ENCODE assay signal across 33 cellular contexts in genomic region chr4:15930314-15930713, GRCh38. TPM values are rescaled to one million over a fixed set of nuclear protein-coding genes. Genes with fewer than 3 reads are reported as not detected.
DNase-seq lines count a peak whose midpoint lies in the region; ATAC-seq, FAIRE-seq and TF ChIP-seq lines count a peak whose summit lies in the region.
"Had no signal": no experiment of that assay in that cellular context is flagged by ENCODE, and none has a peak within 500 bp of the region (broad histone marks: within the 10 kb centered on the region; RNA-seq: fewer than 3 reads in every experiment).

No MANE protein-coding gene starts in this region.

- H3K9me3 Mint-ChIP-seq in activated naive CD4-positive, alpha-beta T cell treated with anti-CD3 and anti-CD28 coated beads for 36 hours: no peaks in the 10 kb centered on the region
- H3K9me3 Mint-ChIP-seq in activated naive CD4-positive, alpha-beta T cell treated with anti-CD3 and anti-CD28 coated beads, Interleukin-2, amount 10 ng/mL, durations not matched to agents 7 days and 5 days: no peaks in the 10 kb centered on the region
- H3K9me3 Mint-ChIP-seq in stimulated activated naive B cell treated with anti-CD40 and anti-IgM and Interleukin-4, amounts not matched to agents 10 μg/mL and 1 μg/mL and 100 μg/mL, for 72 hours: no peaks in the 10 kb centered on the region
- H3K9me3 Mint-ChIP-seq: natural killer cell had no signal

- 7% methylated on average over 7 of the region's 7 CpGs for WGBS in GM12878 (ENCODE audit: insufficient coverage, insufficient replicate concordance, low lambda C conversion rate, missing lambda C conversion rate)

- no peak overlapping the region for H3K4me3 ChIP-seq in GM12878
- H3K4me3 ChIP-seq: A549, esophagus squamous epithelium had no signal

- no peak for TF ChIP-seq CTCF in GM12878 (IDR thresholded peaks at IDR 0.05 in 2 of 3, conservative IDR thresholded peaks at IDR 0.05 in 1 of 3; ENCODE audit: control insufficient read depth in 2 of 3, extremely low read depth in 1 of 3, insufficient read depth in 1 of 3, low read depth in 3 of 3, low read length in 3 of 3)

- H3K36me3 Mint-ChIP-seq in activated naive CD4-positive, alpha-beta T cell treated with anti-CD3 and anti-CD28 coated beads for 36 hours (ENCODE audit: low read depth): no peaks in the 10 kb centered on the region
- no peaks in the 10 kb centered on the region for H3K36me3 Mint-ChIP-seq in activated naive CD4-positive, alpha-beta T cell treated with anti-CD3 and anti-CD28 coated beads, Interleukin-2, amount 10 ng/mL, durations not matched to agents 7 days and 5 days
- peaks cover 0 to 2% of the 10 kb centered on the region in 2 donors for H3K36me3 Mint-ChIP-seq in stimulated activated naive B cell treated with anti-CD40 and anti-IgM and Interleukin-4, amounts not matched to agents 10 μg/mL and 1 μg/mL and 100 μg/mL, for 72 hours
- H3K36me3 Mint-ChIP-seq: natural killer cell had no signal

- H3K4me1 Mint-ChIP-seq in activated naive CD4-positive, alpha-beta T cell treated with anti-CD3 and anti-CD28 coated beads for 36 hours (ENCODE audit: low read depth): peaks cover 11% of the 10 kb centered on the region
- H3K4me1 Mint-ChIP-seq in activated naive CD4-positive, alpha-beta T cell treated with anti-CD3 and anti-CD28 coated beads, Interleukin-2, amount 10 ng/mL, durations not matched to agents 7 days and 5 days: no peaks in the 10 kb centered on the region
- peaks cover 12 to 15% of the 10 kb centered on the region in 2 donors for H3K4me1 Mint-ChIP-seq in stimulated activated naive B cell treated with anti-CD40 and anti-IgM and Interleukin-4, amounts not matched to agents 10 μg/mL and 1 μg/mL and 100 μg/mL, for 72 hours

- no peak for TF ChIP-seq POLR2A in GM12878 (IDR thresholded peaks at IDR 0.05; ENCODE audit: low read depth, low read length)

- H3K4me3 Mint-ChIP-seq in activated naive CD4-positive, alpha-beta T cell treated with anti-CD3 and anti-CD28 coated beads for 36 hours: no peak overlapping the region
- no peak overlapping the region for H3K4me3 Mint-ChIP-seq in activated naive CD4-positive, alpha-beta T cell treated with anti-CD3 and anti-CD28 coated beads, Interleukin-2, amount 10 ng/mL, durations not matched to agents 7 days and 5 days
- H3K4me3 Mint-ChIP-seq in stimulated activated naive B cell treated with anti-CD40 and anti-IgM and Interleukin-4, amounts not matched to agents 10 μg/mL and 1 μg/mL and 100 μg/mL, for 72 hours: no peak overlapping the region
- H3K4me3 Mint-ChIP-seq: natural killer cell had no signal

- H3K27me3 ChIP-seq in GM12878 (replicated peaks in 1 of 2; ENCODE audit: control insufficient read depth in 2 of 2, insufficient read depth in 2 of 2, low read length in 1 of 2): no peaks in the 10 kb centered on the region; a peak in 2 of 4 replicates
- H3K27me3 ChIP-seq: brain microvascular endothelial cell, esophagus squamous epithelium had no signal

- SMC1A ChIA-PET in GM12878 (lab: Charles Lee; ENCODE audit: uncharacterized antibody, unreplicated experiment): no interaction called here

- CTCF ChIA-PET in activated naive CD4-positive, alpha-beta T cell treated with anti-CD3 and anti-CD28 coated beads for 36 hours (lab: Charles Lee): interaction anchor here (0.8 to 1.2 kb wide), 3 partner anchors 26 to 217 kb away, joined by 3 to 8 read pairs (median 4); no protein-coding TSS in a partner anchor
- CTCF ChIA-PET in activated naive CD4-positive, alpha-beta T cell treated with anti-CD3 and anti-CD28 coated beads, Interleukin-2, amount 10 ng/mL, durations not matched to agents 7 days and 5 days (lab: Charles Lee): interaction anchor here (0.9 kb wide), 1 partner anchor 9 kb away, joined by 3 read pairs; no protein-coding TSS in a partner anchor
- CTCF ChIA-PET in GM12878 (lab: Yijun Ruan, JAX): interaction anchor here (0.7 to 1.1 kb wide), 3 partner anchors 23 to 104 kb away, joined by 3 read pairs; no protein-coding TSS in a partner anchor

- H3K4me2 ChIP-seq in GM12878 (ENCODE audit: control insufficient read depth, insufficient read depth): no peak overlapping the region
- H3K4me2 ChIP-seq: A549 had no signal

- in situ Hi-C loops in GM12878 (cut with MboI): no loop called here

- POLR2A ChIA-PET in GM12878 (lab: Charles Lee): no interaction called here

- H3K27me3 Mint-ChIP-seq in activated naive CD4-positive, alpha-beta T cell treated with anti-CD3 and anti-CD28 coated beads for 36 hours (ENCODE audit: low read depth): peaks cover 11% of the 10 kb centered on the region
- peaks cover 30% of the 10 kb centered on the region for H3K27me3 Mint-ChIP-seq in activated naive CD4-positive, alpha-beta T cell treated with anti-CD3 and anti-CD28 coated beads, Interleukin-2, amount 10 ng/mL, durations not matched to agents 7 days and 5 days
- peaks cover 0 to 9% of the 10 kb centered on the region in 2 donors for H3K27me3 Mint-ChIP-seq in stimulated activated naive B cell treated with anti-CD40 and anti-IgM and Interleukin-4, amounts not matched to agents 10 μg/mL and 1 μg/mL and 100 μg/mL, for 72 hours

- no peak overlapping the region for H3K27ac ChIP-seq in GM12878 (ENCODE audit: control insufficient read depth, insufficient read depth)
- H3K27ac ChIP-seq: A549, brain microvascular endothelial cell, esophagus squamous epithelium, HL-60, parathyroid adenoma had no signal

- FAIRE-seq in GM12878 (lab: Jason Lieb, UNC): no peak
- FAIRE-seq: A549, colon, RCC 7860 had no signal

- intact Hi-C loops in activated naive CD4-positive, alpha-beta T cell treated with anti-CD3 and anti-CD28 coated beads for 36 hours (cut with micrococcal nuclease): no loop called here
- intact Hi-C loops in GM12878 (cut with micrococcal nuclease; ENCODE audit: unreplicated experiment): no loop called here

- H3K79me2 ChIP-seq in GM12878 (ENCODE audit: control insufficient read depth, insufficient read depth, low read length): no peaks in the 10 kb centered on the region
- H3K79me2 ChIP-seq: parathyroid adenoma had no signal

- H4K20me1 ChIP-seq in GM12878 (ENCODE audit: control insufficient read depth, insufficient read depth): no peaks in the 10 kb centered on the region

- H3K36me3 ChIP-seq in GM12878 (ENCODE audit: control insufficient read depth in 2 of 2, insufficient read depth in 2 of 2, low read length in 1 of 2): no peaks in the 10 kb centered on the region
- H3K36me3 ChIP-seq: brain microvascular endothelial cell had no signal

- DNase-seq in activated naive CD4-positive, alpha-beta T cell treated with anti-CD3 and anti-CD28 coated beads for 36 hours: peak; percentile 12
- no peak for DNase-seq in activated naive CD4-positive, alpha-beta T cell treated with anti-CD3 and anti-CD28 coated beads, Interleukin-2, amount 10 ng/mL, durations not matched to agents 7 days and 5 days
- no peak for DNase-seq in GM12878 (ENCODE audit: low read depth, low spot score)
- DNase-seq in stimulated activated naive B cell treated with anti-CD40 and anti-IgM and Interleukin-4, amounts not matched to agents 10 μg/mL and 1 μg/mL and 100 μg/mL, for 72 hours: no peak
- DNase-seq in DMS114 treated with DMSO at 0.1 percent for 48 hours (lab: John Stamatoyannopoulos, UW; ENCODE audit: unreplicated experiment): no peak
- DNase-seq: activated CD4-positive, alpha-beta T cell treated with anti-CD3 and anti-CD28 coated beads, Interleukin-2, amount 50 U/mL, for 1 hour; activated effector memory CD4-positive, alpha-beta T cell treated with anti-CD3 and anti-CD28 coated beads, Interleukin-2, amount 50 U/mL, for 16 hours; brain microvascular endothelial cell; C1 segment of cervical spinal cord; EL; esophagus squamous epithelium; HCEC 1CT; kidney glomerular epithelial cell; natural killer cell; NCI-H1417 treated with DMSO at 0.1 percent for 48 hours; NCI-H2107; NCI-H510A; right cardiac atrium; stimulated activated CD4-positive, alpha-beta T cell treated with anti-CD3 and anti-CD28 coated beads, Interleukin-12 subunit alpha, Interleukin-12 subunit beta, amount 100 ng/mL, for 4 hours had no signal

- ATAC-seq in HG02759 (IDR thresholded peaks at IDR 0.05; ENCODE audit: unreplicated experiment) (peak; percentile 65), GM12878 (peak; percentile 44), HG03442 (IDR thresholded peaks at IDR 0.05; ENCODE audit: unreplicated experiment) (no peak), HG03439 (IDR thresholded peaks at IDR 0.05; ENCODE audit: unreplicated experiment) (no peak)
- peak; percentile 68 to 77 for ATAC-seq in stimulated activated naive B cell treated with anti-CD40 and anti-IgM and Interleukin-4, amounts not matched to agents 10 μg/mL and 1 μg/mL and 100 μg/mL, for 72 hours (replicated peaks)
- ATAC-seq: A549, natural killer cell had no signal

- no peak overlapping the region for H3K27ac Mint-ChIP-seq in activated naive CD4-positive, alpha-beta T cell treated with anti-CD3 and anti-CD28 coated beads for 36 hours
- H3K27ac Mint-ChIP-seq in activated naive CD4-positive, alpha-beta T cell treated with anti-CD3 and anti-CD28 coated beads, Interleukin-2, amount 10 ng/mL, durations not matched to agents 7 days and 5 days: no peak overlapping the region
- H3K27ac Mint-ChIP-seq in stimulated activated naive B cell treated with anti-CD40 and anti-IgM and Interleukin-4, amounts not matched to agents 10 μg/mL and 1 μg/mL and 100 μg/mL, for 72 hours: peak overlapping the region; percentile 59
- H3K27ac Mint-ChIP-seq: natural killer cell had no signal

- no TSS peak for BruUV-seq in GM12878 (replicated peaks; lab: Mats Ljungman, UMichigan)

- H2AFZ ChIP-seq in GM12878 (ENCODE audit: control insufficient read depth, low read depth, low read length): no peak overlapping the region
- H2AFZ ChIP-seq: parathyroid adenoma had no signal

- no peaks in the 10 kb centered on the region; the same call in 2 of the 3 replicates for H3K9me3 ChIP-seq in GM12878 (replicated peaks; ENCODE audit: control insufficient read depth, insufficient read depth, low read length)
- H3K9me3 ChIP-seq: A549, esophagus squamous epithelium had no signal

- TF ChIP-seq EP300 in GM12878 (IDR thresholded peaks at IDR 0.05; ENCODE audit: borderline replicate concordance in 1 of 2, control insufficient read depth in 1 of 2, low read depth in 2 of 2, low read length in 2 of 2): no peak

- no peaks in the 10 kb centered on the region for H3K4me1 ChIP-seq in GM12878 (ENCODE audit: control insufficient read depth, insufficient read depth, low read length)
- H3K4me1 ChIP-seq: A549, parathyroid adenoma had no signal

- no peak for TF ChIP-seq RAD21 in GM12878 (IDR thresholded peaks at IDR 0.05; ENCODE audit: insufficient read depth, low read depth, low read length)

- RAD21 ChIA-PET in GM12878 (lab: Charles Lee; ENCODE audit: unreplicated experiment): no interaction called here

- H3K9ac ChIP-seq in GM12878 (ENCODE audit: control insufficient read depth, insufficient read depth, low read length): no peak overlapping the region
- H3K9ac ChIP-seq: parathyroid adenoma had no signal

RNA-seq across cellular contexts. Expression of gene FGFBP1, which starts 8.2 kb away (rescaled TPM):
- total RNA-seq in activated naive CD4-positive, alpha-beta T cell treated with anti-CD3 and anti-CD28 coated beads for 36 hours: not detected
- total RNA-seq in GM12878 (2013; cell fraction: nucleolus; rRNA removed): not detected in 2 replicates
- total RNA-seq in GM12878 (2014; rRNA removed) (not detected in 2 replicates), GM12878 (2014; rRNA removed; fragmentation: Illumina TruSeq; extraction: Trizol) (0.09 TPM in 1 of 2 replicates, not detected in the other), GM12878 (2021) (not detected in 2 replicates)
- polyA plus RNA-seq in GM12878 (2011; ENCODE audit: low read depth): not detected
- polyA plus RNA-seq in GM12878 (2011; rRNA removed) (0.11 TPM in 1 of 2 replicates, not detected in the other), GM12878 (2014; fragmentation: Illumina TruSeq; extraction: Trizol) (not detected in 2 replicates), GM12878 (2014; fragmentation: Nextera tagmentation; extraction: Ambion mirVana) (under 1 TPM in 1 of 2 experiments, not detected in 1; 0.09 TPM), GM12878 (2014; rRNA removed) (not detected in 2 replicates), GM12878 (2016; fragmentation: Nextera tagmentation; extraction: Ambion mirVana) (not detected)
- polyA plus RNA-seq in GM12878 (2011; cell fraction: cytosol; rRNA removed): 0.06 and 0.10 TPM in 2 replicates
- not detected in 2 replicates for polyA plus RNA-seq in GM12878 (2011; cell fraction: nucleus; rRNA removed)
- polyA plus RNA-seq in GM12878 (2012): not detected in 2 replicates
- not detected in 2 replicates for polyA minus RNA-seq in GM12878 (2011; rRNA and poly(A)+ RNA removed)
- not detected in 2 replicates for polyA minus RNA-seq in GM12878 (2011; cell fraction: cytosol; rRNA and poly(A)+ RNA removed)
- polyA minus RNA-seq in GM12878 (2011; cell fraction: nucleus; rRNA and poly(A)+ RNA removed): not detected in 2 replicates
- total RNA-seq: glomerular endothelial cell; natural killer cell; SK-MEL-5; subcutaneous adipose tissue; T-helper 1 cell treated with Interleukin-12 subunit alpha and Interleukin-12 subunit beta and Interleukin-4 antibody, amounts not matched to agents 30 ng/mL and 1 ng/mL, for 36 hours; urinary bladder had no signal
- polyA plus RNA-seq: right cardiac atrium had no signal

RNA-seq across cellular contexts. Expression of gene FGFBP2, which starts 32.7 kb away (rescaled TPM):
- total RNA-seq in activated naive CD4-positive, alpha-beta T cell treated with anti-CD3 and anti-CD28 coated beads for 36 hours: not detected
- total RNA-seq in GM12878 (2013; cell fraction: nucleolus; rRNA removed): not detected in 2 replicates
- total RNA-seq in GM12878 (2014; rRNA removed) (not detected in 2 replicates), GM12878 (2014; rRNA removed; fragmentation: Illumina TruSeq; extraction: Trizol) (not detected in 2 replicates), GM12878 (2021) (not detected in 2 replicates)
- not detected for polyA plus RNA-seq in GM12878 (2011; ENCODE audit: low read depth)
- polyA plus RNA-seq in GM12878 (2011; rRNA removed) (0.23 and 0.46 TPM in 2 replicates), GM12878 (2014; fragmentation: Illumina TruSeq; extraction: Trizol) (not detected in 2 replicates), GM12878 (2014; fragmentation: Nextera tagmentation; extraction: Ambion mirVana) (not detected), GM12878 (2014; rRNA removed) (0.11 TPM in 1 of 2 replicates, not detected in the other), GM12878 (2016; fragmentation: Nextera tagmentation; extraction: Ambion mirVana) (not detected)
- polyA plus RNA-seq in GM12878 (2011; cell fraction: cytosol; rRNA removed): 0.30 and 0.34 TPM in 2 replicates
- not detected in 2 replicates for polyA plus RNA-seq in GM12878 (2011; cell fraction: nucleus; rRNA removed)
- polyA plus RNA-seq in GM12878 (2012): 0.45 TPM in 1 of 2 replicates, not detected in the other
- 0.31 TPM in 1 of 2 replicates, not detected in the other for polyA minus RNA-seq in GM12878 (2011; rRNA and poly(A)+ RNA removed)
- not detected in 2 replicates for polyA minus RNA-seq in GM12878 (2011; cell fraction: cytosol; rRNA and poly(A)+ RNA removed)
- not detected in 2 replicates for polyA minus RNA-seq in GM12878 (2011; cell fraction: nucleus; rRNA and poly(A)+ RNA removed)
- total RNA-seq: esophagus squamous epithelium, glomerular endothelial cell, M059J had no signal
- polyA plus RNA-seq: A549 had no signal

Comparison
In these comparisons a context has a peak if more than half of its experiments do, and no peak if none do; other contexts are left out.
1. ATAC-seq: peak in HG02759 (single experiment), GM12878 (single experiment) and stimulated activated naive B cell treated with anti-CD40 and anti-IgM and Interleukin-4, amounts not matched to agents 10 μg/mL and 1 μg/mL and 100 μg/mL, for 72 hours (2 of 2); none in HG03442 (single experiment) and HG03439 (single experiment).